8 cellular contexts compared by ENCODE assay signal in genomic region chr3:90182291-90182976, GRCh38.
A peak's percentile ranks its signal among the peaks of the same experiment; 100 is the strongest.
DNase-seq lines count a peak whose midpoint lies in the region; ATAC-seq and TF ChIP-seq lines count a peak whose summit lies in the region.
"Not testable (repeated sequence)": the region's sequence is repeated elsewhere in the genome, so short reads cannot be mapped to it uniquely, and the experiment has no call there.

No MANE protein-coding gene starts in this region.

- H3K27ac Mint-ChIP-seq in activated B cell treated with CpG ODN at 0.5 μM for 24 hours = not testable (repeated sequence)

- intact Hi-C loops in activated B cell treated with CpG ODN at 0.5 μM for 24 hours (cut with micrococcal nuclease) = loop anchor here (5.0 kb wide), 1 partner anchor 1085 kb away; no protein-coding TSS in a partner anchor

- POLR2A ChIA-PET in activated B cell treated with CpG ODN at 0.5 μM for 24 hours (lab: Charles Lee) = not testable (repeated sequence)

- not testable (repeated sequence) for H4K20me1 ChIP-seq in DOHH2 (ENCODE audit: control insufficient read depth, insufficient read depth, low read depth, low read length)

- not testable (repeated sequence) for H3K27me3 Mint-ChIP-seq in activated B cell treated with CpG ODN at 0.5 μM for 24 hours

- H3K4me3 Mint-ChIP-seq in activated B cell treated with CpG ODN at 0.5 μM for 24 hours = not testable (repeated sequence)

- H3K4me1 ChIP-seq in DOHH2 (ENCODE audit: control insufficient read depth, low read length); lung (ENCODE audit: control insufficient read depth in 2 of 2, insufficient read depth in 2 of 2, low read length in 2 of 2): not testable (repeated sequence)

- CTCF ChIA-PET in activated B cell treated with CpG ODN at 0.5 μM for 24 hours (lab: Charles Lee) = interaction anchor here (0.7 kb wide), 1 partner anchor 1977 kb away, joined by 3 read pairs; no protein-coding TSS in a partner anchor

- peak; percentile 33 for TF ChIP-seq CTCF in DOHH2 (IDR thresholded peaks at IDR 0.05; ENCODE audit: low read depth, low read length, poor library complexity, severe bottlenecking)
- TF ChIP-seq CTCF in activated B cell treated with CpG ODN at 0.5 μM for 24 hours (IDR thresholded peaks at IDR 0.05); fibroblast of mammary gland (conservative IDR thresholded peaks at IDR 0.05; ENCODE audit: control insufficient read depth, insufficient read depth, low read depth, low read length); lung (IDR thresholded peaks at IDR 0.05; ENCODE audit: control extremely low read depth, extremely low read depth): not testable (repeated sequence)

- H3K9me2 ChIP-seq in DOHH2 (replicated peaks; ENCODE audit: control insufficient read depth, low read length) = not testable (repeated sequence)

- H3K27me3 ChIP-seq in DOHH2 (ENCODE audit: control insufficient read depth, low read length); lung (ENCODE audit: control insufficient read depth, insufficient read depth): not testable (repeated sequence)

- ATAC-seq in GM21526 (IDR thresholded peaks at IDR 0.05; ENCODE audit: low FRiP score, unreplicated experiment) = peak; percentile 81
- peak; percentile 91 for ATAC-seq in HG03442 (IDR thresholded peaks at IDR 0.05; ENCODE audit: unreplicated experiment)
- peak; percentile 40 for ATAC-seq in activated B cell treated with CpG ODN at 0.5 μM for 24 hours (ENCODE audit: low read depth)
- peak; percentile 90 for ATAC-seq in lung (ENCODE audit: insufficient read depth, low FRiP score)

- not testable (repeated sequence) for H3K9me3 ChIP-seq in DOHH2 (ENCODE audit: control insufficient read depth, insufficient read depth, low read length); lung (ENCODE audit: control insufficient read depth in 2 of 2, insufficient read depth in 1 of 2, low read length in 1 of 2)

- not testable (repeated sequence) for H3K4me1 Mint-ChIP-seq in activated B cell treated with CpG ODN at 0.5 μM for 24 hours

- not testable (repeated sequence) for H3K9me3 Mint-ChIP-seq in activated B cell treated with CpG ODN at 0.5 μM for 24 hours

- H3K27ac ChIP-seq in DOHH2 (ENCODE audit: low read depth, low read length); lung (ENCODE audit: low read depth in 1 of 2, low read length in 1 of 2); substantia nigra (ENCODE audit: low read depth, low read length, poor library complexity, severe bottlenecking): not testable (repeated sequence)

- not testable (repeated sequence) for H3K36me3 ChIP-seq in DOHH2 (ENCODE audit: control insufficient read depth, low read length); lung (ENCODE audit: control insufficient read depth in 2 of 2, insufficient read depth in 2 of 2, low read length in 2 of 2)

- not testable (repeated sequence) for H3K79me2 ChIP-seq in DOHH2 (ENCODE audit: control insufficient read depth, low read length)

- WGBS in lung, 2 donors = 26 to 28% methylated on average over 19 of the region's 19 CpGs

- DNase-seq in NCI-H69 (lab: John Stamatoyannopoulos, UW) (peak; percentile 6), fibroblast of mammary gland (ENCODE audit: low read depth) (peak; percentile 55), substantia nigra (lab: John Stamatoyannopoulos, UW) (peak in 26 of 49 donors; percentile 1 to 44 (median 4))
- not testable (repeated sequence) for DNase-seq in activated B cell treated with CpG ODN at 0.5 μM for 24 hours; lung (ENCODE audit: low spot score)

- not testable (repeated sequence) for H3K36me3 Mint-ChIP-seq in activated B cell treated with CpG ODN at 0.5 μM for 24 hours (ENCODE audit: low read depth)

- not testable (repeated sequence) for H3K4me2 ChIP-seq in DOHH2 (ENCODE audit: low read length)

- H3K4me3 ChIP-seq in DOHH2 (ENCODE audit: low read length); lung: not testable (repeated sequence)
- H3K4me3 ChIP-seq in fibroblast of mammary gland (ENCODE audit: control insufficient read depth, low read depth, low read length) = peak overlapping the region; percentile 26

- not testable (repeated sequence) for H3F3A ChIP-seq in DOHH2 (ENCODE audit: control insufficient read depth, insufficient read depth)

Comparison
In these comparisons a context has a peak if more than half of its experiments do, and no peak if none do; other contexts are left out.
1. ATAC-seq: peak in every context shown above with its lines; median percentile 91 in HG03442; 90 in lung; 81 in GM21526; 40 in activated B cell treated with CpG ODN at 0.5 μM for 24 hours.